In the genomic region with DNA sequence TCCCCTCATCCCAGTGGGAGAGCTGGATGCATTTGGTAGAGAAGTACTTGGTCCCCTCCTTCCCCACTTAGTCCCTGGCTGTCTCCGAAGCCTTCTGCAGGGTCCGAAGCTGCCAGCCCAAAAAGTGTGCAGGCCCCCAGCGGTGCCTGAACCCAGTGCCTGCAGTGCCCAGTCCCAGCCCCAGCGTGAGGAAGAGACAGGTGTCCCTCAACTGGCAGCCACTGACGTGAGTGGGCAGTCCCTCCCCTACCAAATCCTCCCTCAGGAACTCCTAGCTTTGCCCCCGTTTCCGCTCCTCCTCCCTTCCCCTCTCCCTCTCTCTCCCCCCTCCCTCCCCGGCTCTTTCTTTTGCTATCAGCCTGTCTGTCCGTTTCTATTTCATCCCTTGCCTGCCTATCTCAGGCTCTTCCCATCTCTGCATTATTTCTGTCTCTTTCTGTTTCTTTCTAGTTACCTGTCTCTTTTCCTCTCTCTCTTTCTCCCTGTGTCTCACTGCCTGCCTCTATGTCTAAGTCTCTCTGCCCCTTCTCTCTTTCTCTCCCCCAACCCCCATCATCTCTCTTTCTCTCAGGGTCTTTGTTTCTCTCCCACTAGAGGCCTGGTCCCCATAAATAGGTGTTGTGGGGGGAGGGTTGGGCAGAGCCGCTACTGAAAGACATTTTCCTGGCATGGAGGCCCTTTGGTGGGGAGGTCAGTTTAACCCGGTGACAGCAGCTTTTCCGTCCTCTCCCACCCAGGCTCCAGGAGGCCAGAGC, we compare ENCODE assay signal across 9 cellular contexts. TPM values are rescaled to one million over a fixed set of nuclear protein-coding genes. Genes with fewer than 3 reads are reported as not detected.
DNase-seq lines count a peak whose midpoint lies in the region; ATAC-seq and TF ChIP-seq lines count a peak whose summit lies in the region.
"Had no signal": no experiment of that assay in that cellular context is flagged by ENCODE, and none has a peak within 500 bp of the region (broad histone marks: within the 10 kb centered on the region; RNA-seq: fewer than 3 reads in every experiment).

No MANE protein-coding gene starts in this region.

- in situ Hi-C loops in gastrocnemius medialis (cut with MboI; ENCODE audit: low sequenced_read_pairs in 4 of 4): loop anchor here in 2 of 4 donors (10.0 kb wide), 1 partner anchor 65 kb away; no protein-coding TSS in a partner anchor

- peaks cover 40 to 54% (median 42%) of the 10 kb centered on the region in 3 donors for H3K27me3 ChIP-seq in gastrocnemius medialis

- no peaks in the 10 kb centered on the region for H3K9me3 ChIP-seq in gastrocnemius medialis
- H3K9me3 ChIP-seq: MG63 had no signal

- H3K4me1 ChIP-seq in gastrocnemius medialis: peaks cover 32 to 37% of the 10 kb centered on the region in 2 donors

- H3K27ac ChIP-seq in gastrocnemius medialis: peak overlapping the region; percentile 63 to 76 (median 75)

- intact Hi-C loops in gastrocnemius medialis (cut with DNase I; ENCODE audit: low total_unique reads): loop anchor here (2.0 to 5.0 kb wide), 2 partner anchors 295 to 312 kb away; a partner anchor contains a TSS

- H3K4me3 ChIP-seq in gastrocnemius medialis: peak overlapping the region; percentile 15 to 25 (median 20)
- H3K4me3 ChIP-seq: MG63 had no signal

- DNase-seq in NCI-H1417 (lab: John Stamatoyannopoulos, UW) (peak in 2 of 3 experiments; percentile 15 to 18), NCI-H1417 treated with DMSO at 0.1 percent for 48 hours (lab: John Stamatoyannopoulos, UW) (no peak), RPMI8226 (peak; percentile 50), erythroblast (lab: John Stamatoyannopoulos, UW) (peak; percentile 33 to 51), gastrocnemius medialis (no peak), C1 segment of cervical spinal cord (lab: John Stamatoyannopoulos, UW) (no peak), dermis blood vessel endothelial cell (no peak), hepatic stellate cell (ENCODE audit: low spot score) (no peak)

- TF ChIP-seq POLR2A in erythroblast (IDR thresholded peaks at IDR 0.05; ENCODE audit: low read length) (no peak), gastrocnemius medialis (IDR thresholded peaks at IDR 0.05) (no peak)

- H3K36me3 ChIP-seq in gastrocnemius medialis: no peaks in the 10 kb centered on the region
- H3K36me3 ChIP-seq: MG63 had no signal

- no peak for TF ChIP-seq CTCF in gastrocnemius medialis (IDR thresholded peaks at IDR 0.05 in 4 of 5, conservative IDR thresholded peaks at IDR 0.05 in 1 of 5)

- no peak for ATAC-seq in gastrocnemius medialis

RNA-seq across cellular contexts. Expression of a gene that starts 1.7 kb away (rescaled TPM):
- 10 to 100 TPM; 34.4 to 46.7 (median 40.5) TPM for total RNA-seq in gastrocnemius medialis
- 16.8 and 25.2 TPM in 2 replicates for total RNA-seq in dermis blood vessel endothelial cell

RNA-seq across cellular contexts. Expression of a gene that starts 22.8 kb away (rescaled TPM):
- total RNA-seq in gastrocnemius medialis (10 to 100 TPM; 11.1 to 24.5 (median 23.6) TPM), dermis blood vessel endothelial cell (27.7 and 67.0 TPM in 2 replicates)

Comparison
In these comparisons a context has a peak if more than half of its experiments do, and no peak if none do; other contexts are left out.
1. DNase-seq: peak in NCI-H1417 (2 of 3), RPMI8226 (single experiment) and erythroblast (2 of 2); none in NCI-H1417 treated with DMSO at 0.1 percent for 48 hours (single experiment), gastrocnemius medialis (0 of 2), C1 segment of cervical spinal cord (0 of 14), dermis blood vessel endothelial cell (single experiment) and hepatic stellate cell (single experiment).